28 cellular contexts compared by ENCODE assay signal in genomic region chrX:132618810-132619209, GRCh38.
"Had no signal": no experiment of that assay in that cellular context is flagged by ENCODE, and none has a peak within 500 bp of the region (broad histone marks: within the 10 kb centered on the region; RNA-seq: fewer than 3 reads in every experiment).

No MANE protein-coding gene starts in this region.

- H3K36me3 ChIP-seq: neutrophil, pancreas, prostate gland, spleen, suprapubic skin, tibial artery, transverse colon, upper lobe of right lung, uterus had no signal

- H3K27ac ChIP-seq: neutrophil, pancreas, prostate gland, skin epidermis, spleen, suprapubic skin, testis, tibial artery, transverse colon, upper lobe of right lung, uterus had no signal

- H3K9me3 ChIP-seq: neutrophil, pancreas, prostate gland, spleen, suprapubic skin, testis, tibial artery, transverse colon, upper lobe of right lung, uterus had no signal

- DNase-seq: naive thymus-derived CD8-positive, alpha-beta T cell; nephron progenitor cell; nucleus accumbens; pancreas; right cardiac atrium; spleen; stimulated activated CD4-positive, alpha-beta T cell treated with anti-CD3 and anti-CD28 coated beads, Interleukin-12 subunit alpha, Interleukin-12 subunit beta, amount 100 ng/mL, for 4 hours; stimulated activated CD4-positive, alpha-beta T cell treated with anti-CD3 and anti-CD28 coated beads, Interleukin-1b, Interleukin-23, amount 100 ng/mL, for 48 hours; stimulated activated CD4-positive, alpha-beta T cell treated with anti-CD3 and anti-CD28 coated beads, Interleukin-4, amount 100 ng/mL, for 1 hour; stimulated activated CD4-positive, alpha-beta T cell treated with anti-CD3 and anti-CD28 coated beads, Interleukin-4, amount 100 ng/mL, for 4 hours; stimulated activated CD8-positive, alpha-beta memory T cell treated with anti-CD3 and anti-CD28 coated beads, Interleukin-4, amount 100 ng/mL, for 48 hours; stimulated activated naive CD4-positive, alpha-beta T cell; stimulated activated naive CD8-positive, alpha-beta T cell treated with anti-CD3 and anti-CD28 coated beads, Interleukin-15, amount 100 ng/mL, for 72 hours; stimulated activated naive CD8-positive, alpha-beta T cell treated with anti-CD3 and anti-CD28 coated beads, Interleukin-15, Interleukin-2, amounts not matched to agents 100 U/mL and 50 U/mL, for 24 hours; substantia nigra; testis; tibial artery; transverse colon; upper lobe of right lung; uterus had no signal

- H3K4me3 ChIP-seq: pancreas, prostate gland, skin epidermis, smooth muscle cell, spleen, suprapubic skin, testis, tibial artery, transverse colon, upper lobe of right lung, uterus had no signal

- H3K4me1 ChIP-seq: pancreas, prostate gland, spleen, suprapubic skin, testis, tibial artery, transverse colon, upper lobe of right lung, uterus had no signal

- H3K27me3 ChIP-seq: neutrophil, pancreas, suprapubic skin, testis, tibial artery, transverse colon, upper lobe of right lung, uterus had no signal

- ATAC-seq: naive thymus-derived CD8-positive, alpha-beta T cell; natural killer cell treated with Interleukin-12 subunit alpha and Interleukin-12 subunit beta and Interleukin-15 and Interleukin-18, amount 100 ng/mL, for 72 hours; right cardiac atrium; sciatic nerve; stimulated activated memory B cell treated with anti-CD40 and anti-IgM and Interleukin-4, amounts not matched to agents 10 μg/mL and 1 μg/mL and 100 μg/mL, for 72 hours; stimulated activated naive CD8-positive, alpha-beta T cell treated with anti-CD3 and anti-CD28 coated beads, Interleukin-15, amount 100 ng/mL, for 72 hours; stimulated activated naive CD8-positive, alpha-beta T cell treated with anti-CD3 and anti-CD28 coated beads, Interleukin-15, Interleukin-2, amounts not matched to agents 100 U/mL and 50 U/mL, for 24 hours; upper lobe of right lung had no signal
